In genomic region chr7:14521183-14521582, GRCh38 we compare ENCODE assay signal across 20 cellular contexts.
"Had no signal": no experiment of that assay in that cellular context is flagged by ENCODE, and none has a peak within 500 bp of the region (broad histone marks: within the 10 kb centered on the region; RNA-seq: fewer than 3 reads in every experiment).

No MANE protein-coding gene starts in this region.

- H3K36me3 ChIP-seq: esophagus squamous epithelium, upper lobe of right lung had no signal

- H3K27ac Mint-ChIP-seq: activated CD4-positive, alpha-beta memory T cell treated with anti-CD3 and anti-CD28 coated beads, Interleukin-2, amount 10 ng/mL, durations not matched to agents 7 days and 5 days; activated naive CD4-positive, alpha-beta T cell treated with anti-CD3 and anti-CD28 coated beads, Interleukin-2, amount 50 U/mL, for 72 hours; brain; memory B cell; naive thymus-derived CD8-positive, alpha-beta T cell; stimulated activated naive CD8-positive, alpha-beta T cell treated with anti-CD3 and anti-CD28 coated beads, Interleukin-15, amount 100 ng/mL, for 72 hours had no signal

- H3K4me3 ChIP-seq: coronary artery, esophagus squamous epithelium, mucosa of descending colon, upper lobe of right lung had no signal

- H3K36me3 Mint-ChIP-seq: activated naive CD4-positive, alpha-beta T cell treated with anti-CD3 and anti-CD28 coated beads, Interleukin-2, amount 50 U/mL, for 72 hours; memory B cell; naive thymus-derived CD8-positive, alpha-beta T cell had no signal

- DNase-seq: activated CD4-positive, alpha-beta memory T cell treated with anti-CD3 and anti-CD28 coated beads, Interleukin-2, amount 10 ng/mL, durations not matched to agents 7 days and 5 days; activated CD4-positive, alpha-beta T cell treated with anti-CD3 and anti-CD28 coated beads for 4 hours; activated gamma-delta T cell; activated T-cell treated with anti-CD3 and anti-CD28 coated beads, Interleukin-2, amount 50 U/mL, for 4 hours; amniotic stem cell; central memory CD4-positive, alpha-beta T cell; esophagus squamous epithelium; foreskin keratinocyte; kidney glomerular epithelial cell; left ventricle myocardium superior; mucosa of descending colon; naive thymus-derived CD8-positive, alpha-beta T cell; stimulated activated CD4-positive, alpha-beta T cell treated with anti-CD3 and anti-CD28 coated beads, Interleukin-1b, Interleukin-23, amount 100 ng/mL, for 48 hours; stimulated activated naive CD8-positive, alpha-beta T cell treated with anti-CD3 and anti-CD28 coated beads, Interleukin-15, amount 100 ng/mL, for 72 hours; upper lobe of right lung had no signal

- H3K4me1 Mint-ChIP-seq: activated CD4-positive, alpha-beta memory T cell treated with anti-CD3 and anti-CD28 coated beads, Interleukin-2, amount 10 ng/mL, durations not matched to agents 7 days and 5 days; brain; memory B cell; naive thymus-derived CD8-positive, alpha-beta T cell; stimulated activated naive CD8-positive, alpha-beta T cell treated with anti-CD3 and anti-CD28 coated beads, Interleukin-15, amount 100 ng/mL, for 72 hours had no signal

- H3K9me3 Mint-ChIP-seq: activated CD4-positive, alpha-beta memory T cell treated with anti-CD3 and anti-CD28 coated beads, Interleukin-2, amount 10 ng/mL, durations not matched to agents 7 days and 5 days had no signal

- H3K9me3 ChIP-seq: esophagus squamous epithelium, mucosa of descending colon, upper lobe of right lung had no signal

- H3K27me3 ChIP-seq: esophagus squamous epithelium, foreskin keratinocyte, upper lobe of right lung had no signal

- ATAC-seq: activated naive CD4-positive, alpha-beta T cell treated with anti-CD3 and anti-CD28 coated beads, Interleukin-2, amount 50 U/mL, for 72 hours; activated T-cell treated with anti-CD3 and anti-CD28 coated beads, Interleukin-2, amount 50 U/mL, for 4 hours; foreskin keratinocyte; left ventricle myocardium superior; mucosa of descending colon; naive thymus-derived CD8-positive, alpha-beta T cell; stimulated activated naive CD8-positive, alpha-beta T cell treated with anti-CD3 and anti-CD28 coated beads, Interleukin-15, amount 100 ng/mL, for 72 hours; upper lobe of right lung had no signal

- H3K4me3 Mint-ChIP-seq: activated CD4-positive, alpha-beta memory T cell treated with anti-CD3 and anti-CD28 coated beads, Interleukin-2, amount 10 ng/mL, durations not matched to agents 7 days and 5 days; activated T-cell treated with anti-CD3 and anti-CD28 coated beads, Interleukin-2, amount 50 U/mL, for 4 hours; brain; memory B cell; naive thymus-derived CD8-positive, alpha-beta T cell; stimulated activated naive CD8-positive, alpha-beta T cell treated with anti-CD3 and anti-CD28 coated beads, Interleukin-15, amount 100 ng/mL, for 72 hours had no signal

- H3K4me1 ChIP-seq: esophagus squamous epithelium, foreskin keratinocyte, parathyroid adenoma, upper lobe of right lung had no signal

- H3K27me3 Mint-ChIP-seq: activated CD4-positive, alpha-beta memory T cell treated with anti-CD3 and anti-CD28 coated beads, Interleukin-2, amount 10 ng/mL, durations not matched to agents 7 days and 5 days; brain; memory B cell; naive thymus-derived CD8-positive, alpha-beta T cell; stimulated activated naive CD8-positive, alpha-beta T cell treated with anti-CD3 and anti-CD28 coated beads, Interleukin-15, amount 100 ng/mL, for 72 hours had no signal

- H3K27ac ChIP-seq: coronary artery, esophagus squamous epithelium, foreskin keratinocyte, parathyroid adenoma, upper lobe of right lung had no signal
